In the genomic region with DNA sequence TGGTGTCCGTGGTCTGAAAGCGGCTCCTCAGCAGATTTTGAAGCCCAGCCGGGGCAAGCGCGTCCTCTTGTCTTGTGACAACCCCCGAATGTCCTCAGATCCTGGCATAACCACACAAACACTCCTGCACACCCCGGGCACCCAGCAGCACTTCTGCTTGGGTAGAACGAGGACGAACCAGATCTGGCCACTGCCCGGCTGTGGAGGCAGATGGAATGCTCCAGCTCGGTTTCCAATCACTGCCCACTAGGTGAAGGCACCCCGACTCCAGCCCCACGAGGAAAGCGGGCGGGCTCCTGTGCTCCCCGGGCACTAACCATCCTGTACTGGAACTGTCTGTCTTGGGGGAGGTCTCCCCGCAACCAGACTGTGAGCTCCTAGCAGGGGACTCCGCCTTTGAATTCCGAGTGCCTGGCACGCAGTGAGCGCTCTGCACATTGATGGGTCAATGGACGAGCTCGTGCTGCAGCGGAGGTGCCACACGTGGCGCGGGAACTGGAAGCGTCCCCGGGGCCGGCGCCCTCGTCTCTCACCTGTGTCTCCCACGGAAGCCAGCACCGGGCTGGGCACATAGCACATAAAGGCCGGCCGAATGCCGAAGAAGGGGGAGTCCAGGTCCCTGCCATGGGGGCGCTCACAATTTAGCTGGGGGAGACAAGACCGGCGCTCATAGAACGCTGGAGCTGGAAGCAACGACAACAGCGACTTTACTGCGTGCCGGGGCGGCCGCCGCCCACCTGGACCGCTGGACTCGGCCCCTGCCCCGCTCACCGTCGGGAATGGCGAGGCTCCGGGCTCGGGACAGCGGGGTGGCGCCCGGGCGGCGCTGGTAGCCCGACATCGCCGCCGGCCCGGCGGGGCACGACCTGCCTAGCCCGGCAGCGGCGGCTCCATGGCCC, we compare ENCODE assay signal across 1 cellular context.
TF ChIP-seq lines count a peak whose summit lies in the region.

No MANE protein-coding gene starts in this region.

TF ChIP-seq in HepG2, 621 proteins besides CTCF, POLR2A, EP300 and RAD21 (continued from another document and continues in another):
- TF ChIP-seq, protein P1, sequence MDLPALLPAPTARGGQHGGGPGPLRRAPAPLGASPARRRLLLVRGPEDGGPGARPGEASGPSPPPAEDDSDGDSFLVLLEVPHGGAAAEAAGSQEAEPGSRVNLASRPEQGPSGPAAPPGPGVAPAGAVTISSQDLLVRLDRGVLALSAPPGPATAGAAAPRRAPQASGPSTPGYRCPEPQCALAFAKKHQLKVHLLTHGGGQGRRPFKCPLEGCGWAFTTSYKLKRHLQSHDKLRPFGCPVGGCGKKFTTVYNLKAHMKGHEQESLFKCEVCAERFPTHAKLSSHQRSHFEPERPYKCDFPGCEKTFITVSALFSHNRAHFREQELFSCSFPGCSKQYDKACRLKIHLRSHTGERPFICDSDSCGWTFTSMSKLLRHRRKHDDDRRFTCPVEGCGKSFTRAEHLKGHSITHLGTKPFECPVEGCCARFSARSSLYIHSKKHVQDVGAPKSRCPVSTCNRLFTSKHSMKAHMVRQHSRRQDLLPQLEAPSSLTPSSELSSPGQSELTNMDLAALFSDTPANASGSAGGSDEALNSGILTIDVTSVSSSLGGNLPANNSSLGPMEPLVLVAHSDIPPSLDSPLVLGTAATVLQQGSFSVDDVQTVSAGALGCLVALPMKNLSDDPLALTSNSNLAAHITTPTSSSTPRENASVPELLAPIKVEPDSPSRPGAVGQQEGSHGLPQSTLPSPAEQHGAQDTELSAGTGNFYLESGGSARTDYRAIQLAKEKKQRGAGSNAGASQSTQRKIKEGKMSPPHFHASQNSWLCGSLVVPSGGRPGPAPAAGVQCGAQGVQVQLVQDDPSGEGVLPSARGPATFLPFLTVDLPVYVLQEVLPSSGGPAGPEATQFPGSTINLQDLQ (CRISPR knock-in tag; IDR thresholded peaks at IDR 0.05) = 0 out of 2 replicates have a peak, but pooled peaks have one; percentile 31
- TF ChIP-seq NFE2 (CRISPR knock-in tag; IDR thresholded peaks at IDR 0.05) = no peak
- 0 out of 2 replicates have a peak, but pooled peaks have one; percentile 73 for TF ChIP-seq ZNF616 (CRISPR knock-in tag; IDR thresholded peaks at IDR 0.05; ENCODE audit: low read depth)
- peak in 1 of 2 experiments; percentile 5; a peak in 1 of 4 replicates for TF ChIP-seq HMGXB4 (CRISPR knock-in tag; IDR thresholded peaks at IDR 0.05; ENCODE audit: borderline replicate concordance in 1 of 2, low read depth in 1 of 2)
- no peak for TF ChIP-seq YEATS2 (CRISPR knock-in tag; IDR thresholded peaks at IDR 0.05; ENCODE audit: borderline replicate concordance)
- TF ChIP-seq KAT2B (IDR thresholded peaks at IDR 0.05; ENCODE audit: borderline replicate concordance, low read depth, low read length) = no peak
- TF ChIP-seq, protein P2, sequence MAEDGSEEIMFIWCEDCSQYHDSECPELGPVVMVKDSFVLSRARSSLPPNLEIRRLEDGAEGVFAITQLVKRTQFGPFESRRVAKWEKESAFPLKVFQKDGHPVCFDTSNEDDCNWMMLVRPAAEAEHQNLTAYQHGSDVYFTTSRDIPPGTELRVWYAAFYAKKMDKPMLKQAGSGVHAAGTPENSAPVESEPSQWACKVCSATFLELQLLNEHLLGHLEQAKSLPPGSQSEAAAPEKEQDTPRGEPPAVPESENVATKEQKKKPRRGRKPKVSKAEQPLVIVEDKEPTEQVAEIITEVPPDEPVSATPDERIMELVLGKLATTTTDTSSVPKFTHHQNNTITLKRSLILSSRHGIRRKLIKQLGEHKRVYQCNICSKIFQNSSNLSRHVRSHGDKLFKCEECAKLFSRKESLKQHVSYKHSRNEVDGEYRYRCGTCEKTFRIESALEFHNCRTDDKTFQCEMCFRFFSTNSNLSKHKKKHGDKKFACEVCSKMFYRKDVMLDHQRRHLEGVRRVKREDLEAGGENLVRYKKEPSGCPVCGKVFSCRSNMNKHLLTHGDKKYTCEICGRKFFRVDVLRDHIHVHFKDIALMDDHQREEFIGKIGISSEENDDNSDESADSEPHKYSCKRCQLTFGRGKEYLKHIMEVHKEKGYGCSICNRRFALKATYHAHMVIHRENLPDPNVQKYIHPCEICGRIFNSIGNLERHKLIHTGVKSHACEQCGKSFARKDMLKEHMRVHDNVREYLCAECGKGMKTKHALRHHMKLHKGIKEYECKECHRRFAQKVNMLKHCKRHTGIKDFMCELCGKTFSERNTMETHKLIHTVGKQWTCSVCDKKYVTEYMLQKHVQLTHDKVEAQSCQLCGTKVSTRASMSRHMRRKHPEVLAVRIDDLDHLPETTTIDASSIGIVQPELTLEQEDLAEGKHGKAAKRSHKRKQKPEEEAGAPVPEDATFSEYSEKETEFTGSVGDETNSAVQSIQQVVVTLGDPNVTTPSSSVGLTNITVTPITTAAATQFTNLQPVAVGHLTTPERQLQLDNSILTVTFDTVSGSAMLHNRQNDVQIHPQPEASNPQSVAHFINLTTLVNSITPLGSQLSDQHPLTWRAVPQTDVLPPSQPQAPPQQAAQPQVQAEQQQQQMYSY (CRISPR knock-in tag; IDR thresholded peaks at IDR 0.05) = peak; percentile 51; the same call in 1 of the 2 replicates
- no peak for TF ChIP-seq KAT8 (CRISPR knock-in tag; IDR thresholded peaks at IDR 0.05)
- no peak for TF ChIP-seq MAFF (IDR thresholded peaks at IDR 0.05; ENCODE audit: low read depth, low read length)
- TF ChIP-seq RCOR2 (CRISPR knock-in tag; IDR thresholded peaks at IDR 0.05) = no peak
- TF ChIP-seq BCLAF1 (IDR thresholded peaks at IDR 0.05) = no peak
- TF ChIP-seq NFAT5 (CRISPR knock-in tag; IDR thresholded peaks at IDR 0.05) = peak; percentile 87; the same call in 1 of the 2 replicates
- peak; percentile 68; the same call in 1 of the 2 replicates for TF ChIP-seq ZNF44 (CRISPR knock-in tag; IDR thresholded peaks at IDR 0.05)
- peak; percentile 59; the same call in 1 of the 2 replicates for TF ChIP-seq ZNF543 (CRISPR knock-in tag; IDR thresholded peaks at IDR 0.05)
- TF ChIP-seq ETV6 (CRISPR knock-in tag; conservative IDR thresholded peaks at IDR 0.05) = no peak
- no peak; the same call in 1 of the 2 replicates for TF ChIP-seq ZNF772 (CRISPR knock-in tag; IDR thresholded peaks at IDR 0.05)
- TF ChIP-seq NKX3-1 (CRISPR knock-in tag; IDR thresholded peaks at IDR 0.05) = no peak
- no peak for TF ChIP-seq FOSL2 (CRISPR knock-in tag; IDR thresholded peaks at IDR 0.05)
- TF ChIP-seq TEAD3 (CRISPR knock-in tag; optimal IDR thresholded peaks at IDR 0.05; ENCODE audit: borderline replicate concordance) = no peak
- TF ChIP-seq ZBTB10 (CRISPR knock-in tag; IDR thresholded peaks at IDR 0.05; ENCODE audit: borderline replicate concordance) = no peak
- TF ChIP-seq ZNF282 (IDR thresholded peaks at IDR 0.05; ENCODE audit: partially characterized antibody) = no peak
- no peak for TF ChIP-seq NFIB (CRISPR knock-in tag; IDR thresholded peaks at IDR 0.05; ENCODE audit: borderline replicate concordance)
- TF ChIP-seq ZNF350 (CRISPR knock-in tag; IDR thresholded peaks at IDR 0.05; ENCODE audit: borderline replicate concordance, low read depth) = 0 out of 2 replicates have a peak, but pooled peaks have one; percentile 1
- TF ChIP-seq PITX1 (CRISPR knock-in tag; IDR thresholded peaks at IDR 0.05) = no peak
- no peak for TF ChIP-seq PAF1 (CRISPR knock-in tag; IDR thresholded peaks at IDR 0.05)
- TF ChIP-seq TFAP4 (IDR thresholded peaks at IDR 0.05; ENCODE audit: borderline replicate concordance, low read depth) = no peak
- no peak; the same call in 1 of the 2 replicates for TF ChIP-seq ZNF670 (CRISPR knock-in tag; IDR thresholded peaks at IDR 0.05; ENCODE audit: borderline replicate concordance)
- TF ChIP-seq ZNF224 (CRISPR knock-in tag; IDR thresholded peaks at IDR 0.05) = no peak
- TF ChIP-seq GZF1 (CRISPR knock-in tag; IDR thresholded peaks at IDR 0.05) = no peak
